8 cellular contexts compared by ENCODE assay signal in genomic region chr21:5105939-5106708, GRCh38.
DNase-seq lines count a peak whose midpoint lies in the region; ATAC-seq and TF ChIP-seq lines count a peak whose summit lies in the region.
"Not testable (repeated sequence)": the region's sequence is repeated elsewhere in the genome, so short reads cannot be mapped to it uniquely, and the experiment has no call there.

No MANE protein-coding gene starts in this region.

- not testable (repeated sequence) for H3K79me2 ChIP-seq in KMS-11 (ENCODE audit: insufficient read depth, low read depth)

- peak overlapping the region; percentile 95 for H3K27ac ChIP-seq in KMS-11

- H4K20me1 ChIP-seq in KMS-11 (ENCODE audit: insufficient read depth) = not testable (repeated sequence)

- peak overlapping the region; percentile 75; the same call in 1 of the 2 replicates for H3K9ac ChIP-seq in KMS-11

- not testable (repeated sequence) for H3K27me3 ChIP-seq in KMS-11 (ENCODE audit: insufficient read depth, low read depth)

- H2AFZ ChIP-seq in KMS-11 (ENCODE audit: low read depth) = not testable (repeated sequence)

- peak overlapping the region; percentile 51; the same call in 1 of the 2 replicates for H3K4me2 ChIP-seq in KMS-11

- not testable (repeated sequence) for H3K27me3 Mint-ChIP-seq in activated CD4-positive, alpha-beta T cell treated with anti-CD3 and anti-CD28 coated beads, Interleukin-2, amount 10 ng/mL, durations not matched to agents 24 days and 14 days; activated naive CD8-positive, alpha-beta T cell treated with anti-CD3 and anti-CD28 coated beads for 36 hours; stimulated activated memory B cell treated with anti-CD40 and anti-IgM and Interleukin-4, amounts not matched to agents 10 μg/mL and 1 μg/mL and 100 μg/mL, for 72 hours

- not testable (repeated sequence) for H3K4me3 Mint-ChIP-seq in activated CD4-positive, alpha-beta T cell treated with anti-CD3 and anti-CD28 coated beads, Interleukin-2, amount 10 ng/mL, durations not matched to agents 24 days and 14 days; activated naive CD8-positive, alpha-beta T cell treated with anti-CD3 and anti-CD28 coated beads for 36 hours; stimulated activated memory B cell treated with anti-CD40 and anti-IgM and Interleukin-4, amounts not matched to agents 10 μg/mL and 1 μg/mL and 100 μg/mL, for 72 hours

- not testable (repeated sequence) for H3K9me3 Mint-ChIP-seq in activated CD4-positive, alpha-beta T cell treated with anti-CD3 and anti-CD28 coated beads, Interleukin-2, amount 10 ng/mL, durations not matched to agents 24 days and 14 days; activated naive CD8-positive, alpha-beta T cell treated with anti-CD3 and anti-CD28 coated beads for 36 hours; stimulated activated memory B cell treated with anti-CD40 and anti-IgM and Interleukin-4, amounts not matched to agents 10 μg/mL and 1 μg/mL and 100 μg/mL, for 72 hours

- not testable (repeated sequence) for TF ChIP-seq CTCF in KMS-11 (conservative IDR thresholded peaks at IDR 0.05; ENCODE audit: low read depth, low read length); mucosa of descending colon (IDR thresholded peaks at IDR 0.05)

- H3K36me3 ChIP-seq in KMS-11 (ENCODE audit: insufficient read depth); mucosa of descending colon (ENCODE audit: low read depth): not testable (repeated sequence)

- not testable (repeated sequence) for H3K4me3 ChIP-seq in KMS-11 (IDR thresholded peaks at IDR 0.05; ENCODE audit: insufficient read depth, low read depth, low read length); mucosa of descending colon

- H3K27ac Mint-ChIP-seq in activated CD4-positive, alpha-beta T cell treated with anti-CD3 and anti-CD28 coated beads, Interleukin-2, amount 10 ng/mL, durations not matched to agents 24 days and 14 days; activated naive CD8-positive, alpha-beta T cell treated with anti-CD3 and anti-CD28 coated beads for 36 hours; stimulated activated memory B cell treated with anti-CD40 and anti-IgM and Interleukin-4, amounts not matched to agents 10 μg/mL and 1 μg/mL and 100 μg/mL, for 72 hours: not testable (repeated sequence)

- DNase-seq in Daoy (ENCODE audit: low read depth) (peak; percentile 5), mucosa of descending colon (peak in 2 of 3 donors; percentile 36 to 53)
- DNase-seq in activated CD4-positive, alpha-beta T cell treated with anti-CD3 and anti-CD28 coated beads, Interleukin-2, amount 10 ng/mL, durations not matched to agents 24 days and 14 days = peak; percentile 85
- peak; percentile 63 for DNase-seq in activated naive CD8-positive, alpha-beta T cell treated with anti-CD3 and anti-CD28 coated beads for 36 hours

- H3K4me1 Mint-ChIP-seq in activated CD4-positive, alpha-beta T cell treated with anti-CD3 and anti-CD28 coated beads, Interleukin-2, amount 10 ng/mL, durations not matched to agents 24 days and 14 days; activated naive CD8-positive, alpha-beta T cell treated with anti-CD3 and anti-CD28 coated beads for 36 hours: not testable (repeated sequence)
- peaks cover 13% of the 10 kb centered on the region for H3K4me1 Mint-ChIP-seq in stimulated activated memory B cell treated with anti-CD40 and anti-IgM and Interleukin-4, amounts not matched to agents 10 μg/mL and 1 μg/mL and 100 μg/mL, for 72 hours

- not testable (repeated sequence) for H3K9me3 ChIP-seq in mucosa of descending colon

- H3K36me3 Mint-ChIP-seq in activated CD4-positive, alpha-beta T cell treated with anti-CD3 and anti-CD28 coated beads, Interleukin-2, amount 10 ng/mL, durations not matched to agents 24 days and 14 days (ENCODE audit: low read depth); activated naive CD8-positive, alpha-beta T cell treated with anti-CD3 and anti-CD28 coated beads for 36 hours; stimulated activated memory B cell treated with anti-CD40 and anti-IgM and Interleukin-4, amounts not matched to agents 10 μg/mL and 1 μg/mL and 100 μg/mL, for 72 hours: not testable (repeated sequence)

- not testable (repeated sequence) for H3K4me1 ChIP-seq in KMS-11 (ENCODE audit: low read depth, poor library complexity, severe bottlenecking); mucosa of descending colon (ENCODE audit: low read depth)

- peak; percentile 12 for ATAC-seq in GM19468 (IDR thresholded peaks at IDR 0.05; ENCODE audit: extremely low read depth, unreplicated experiment)
- ATAC-seq in HG02884 (IDR thresholded peaks at IDR 0.05; ENCODE audit: unreplicated experiment) = peak; percentile 49
- peak; percentile 34 for ATAC-seq in mucosa of descending colon
- ATAC-seq in stimulated activated memory B cell treated with anti-CD40 and anti-IgM and Interleukin-4, amounts not matched to agents 10 μg/mL and 1 μg/mL and 100 μg/mL, for 72 hours = peak; percentile 67

- intact Hi-C loops in activated CD4-positive, alpha-beta T cell treated with anti-CD3 and anti-CD28 coated beads, Interleukin-2, amount 10 ng/mL, durations not matched to agents 24 days and 14 days (cut with micrococcal nuclease); mucosa of descending colon (cut with DNase I, micrococcal nuclease): not testable (repeated sequence)

Comparison
In these comparisons a context has a peak if more than half of its experiments do, and no peak if none do; other contexts are left out.
1. DNase-seq: peak in every context shown above with its lines; median percentile 85 in activated CD4-positive, alpha-beta T cell treated with anti-CD3 and anti-CD28 coated beads, Interleukin-2, amount 10 ng/mL, durations not matched to agents 24 days and 14 days; 63 in activated naive CD8-positive, alpha-beta T cell treated with anti-CD3 and anti-CD28 coated beads for 36 hours; 44 in mucosa of descending colon; 5 in Daoy.
2. ATAC-seq: peak in every context shown above with its lines; median percentile 67 in stimulated activated memory B cell treated with anti-CD40 and anti-IgM and Interleukin-4, amounts not matched to agents 10 μg/mL and 1 μg/mL and 100 μg/mL, for 72 hours; 49 in HG02884; 34 in mucosa of descending colon; 12 in GM19468.